Comparison of ENCODE assay signal across 16 cellular contexts in genomic region chr6:403659-404655, GRCh38. TPM values are rescaled to one million over a fixed set of nuclear protein-coding genes. Genes with fewer than 3 reads are reported as not detected.
DNase-seq lines count a peak whose midpoint lies in the region; ATAC-seq and TF ChIP-seq lines count a peak whose summit lies in the region.
"Had no signal": no experiment of that assay in that cellular context is flagged by ENCODE, and none has a peak within 500 bp of the region (broad histone marks: within the 10 kb centered on the region; RNA-seq: fewer than 3 reads in every experiment).

No MANE protein-coding gene starts in this region.

- H3K27ac ChIP-seq in CD8-positive, alpha-beta T cell (ENCODE audit: low read depth, low read length): no peak overlapping the region
- H3K27ac ChIP-seq in OCI-LY3 (ENCODE audit: low read length) (peak overlapping the region; percentile 83), spleen (peak overlapping the region in 6 of 8 donors; percentile 21 to 74 (median 40))
- H3K27ac ChIP-seq: parathyroid adenoma, RWPE1, thyroid gland had no signal

- no peak for TF ChIP-seq POLR2A in spleen (IDR thresholded peaks at IDR 0.05)

- intact Hi-C loops in CD8-positive, alpha-beta T cell (cut with DNase I, micrococcal nuclease): no loop called here
- intact Hi-C loops in spleen (cut with DNase I; ENCODE audit: low total_unique reads): no loop called here

- H3K9me3 ChIP-seq in CD8-positive, alpha-beta T cell (ENCODE audit: low read length): no peaks in the 10 kb centered on the region
- H3K9me3 ChIP-seq in OCI-LY3 (ENCODE audit: insufficient read depth, low read length) (no peaks in the 10 kb centered on the region), spleen (no peaks in the 10 kb centered on the region)
- H3K9me3 ChIP-seq: thyroid gland had no signal

- TF ChIP-seq CTCF in CD8-positive, alpha-beta T cell (IDR thresholded peaks at IDR 0.05): no peak
- TF ChIP-seq CTCF in OCI-LY3 (IDR thresholded peaks at IDR 0.05; ENCODE audit: low read depth, low read length) (no peak), spleen (IDR thresholded peaks at IDR 0.05 in 8 of 11, conservative IDR thresholded peaks at IDR 0.05 in 3 of 11) (no peak)

- peaks cover 31% of the 10 kb centered on the region for H3K4me1 ChIP-seq in CD8-positive, alpha-beta T cell (ENCODE audit: insufficient read depth, low read length)
- H3K4me1 ChIP-seq in OCI-LY3 (ENCODE audit: low read length): peaks cover 96% of the 10 kb centered on the region
- peaks cover 0 to 79% (median 36%) of the 10 kb centered on the region in 6 donors for H3K4me1 ChIP-seq in spleen
- H3K4me1 ChIP-seq: parathyroid adenoma, thyroid gland had no signal

- peaks cover 46% of the 10 kb centered on the region for H3K36me3 Mint-ChIP-seq in CD8-positive, alpha-beta T cell
- peaks cover 61 to 90% of the 10 kb centered on the region in 2 donors for H3K36me3 Mint-ChIP-seq in activated T-cell treated with anti-CD3 and anti-CD28 coated beads, Interleukin-2, amount 50 U/mL, for 72 hours (ENCODE audit: insufficient read depth in 2 of 2)

- no peak for ATAC-seq in CD8-positive, alpha-beta T cell
- ATAC-seq in activated T-cell treated with anti-CD3 and anti-CD28 coated beads, Interleukin-2, amount 50 U/mL, for 72 hours (replicated peaks in 1 of 2): peak; percentile 21 to 42
- ATAC-seq in left lobe of liver: no peak
- no peak for ATAC-seq in HG03045 (IDR thresholded peaks at IDR 0.05; ENCODE audit: unreplicated experiment)

- POLR2A ChIA-PET in CD8-positive, alpha-beta T cell (lab: Charles Lee): interaction anchor here (0.9 to 3.1 kb wide), 2 partner anchors 8 to 11 kb away, joined by 3 to 22 read pairs; partner anchors contain the start of gene IRF4

- H3K27me3 Mint-ChIP-seq in CD8-positive, alpha-beta T cell (ENCODE audit: low read depth): no peaks in the 10 kb centered on the region
- no peaks in the 10 kb centered on the region for H3K27me3 Mint-ChIP-seq in activated T-cell treated with anti-CD3 and anti-CD28 coated beads, Interleukin-2, amount 50 U/mL, for 72 hours (ENCODE audit: low read depth)

- peak overlapping the region; percentile 14 for H3K4me3 ChIP-seq in CD8-positive, alpha-beta T cell (ENCODE audit: low read depth, low read length)
- H3K4me3 ChIP-seq in OCI-LY3 (ENCODE audit: low read length) (peak overlapping the region; percentile 41), spleen (peak overlapping the region in 1 of 8 donors; percentile 18)
- H3K4me3 ChIP-seq: lung, thyroid gland had no signal

- no peak overlapping the region for H3K9ac ChIP-seq in OCI-LY3 (ENCODE audit: low read length)
- H3K9ac ChIP-seq: parathyroid adenoma had no signal

- H3K36me3 ChIP-seq in CD8-positive, alpha-beta T cell (ENCODE audit: insufficient read depth, low read length): no peaks in the 10 kb centered on the region
- peaks cover 93% of the 10 kb centered on the region for H3K36me3 ChIP-seq in OCI-LY3 (replicated peaks; ENCODE audit: low read depth, low read length)
- peaks cover 0 to 80% (median 9%) of the 10 kb centered on the region in 6 donors for H3K36me3 ChIP-seq in spleen
- H3K36me3 ChIP-seq: thyroid gland had no signal

- WGBS in spleen, 5 donors: 67 to 76% (median 69%) methylated on average over 19 of the region's 19 CpGs

- H3K27ac Mint-ChIP-seq in CD8-positive, alpha-beta T cell: peak overlapping the region; percentile 88
- peak overlapping the region; percentile 97 for H3K27ac Mint-ChIP-seq in activated T-cell treated with anti-CD3 and anti-CD28 coated beads, Interleukin-2, amount 50 U/mL, for 72 hours

- no peaks in the 10 kb centered on the region for H3K27me3 ChIP-seq in CD8-positive, alpha-beta T cell (ENCODE audit: insufficient read depth, low read length)
- H3K27me3 ChIP-seq in OCI-LY3 (ENCODE audit: low read depth, low read length): no peaks in the 10 kb centered on the region
- no peaks in the 10 kb centered on the region for H3K27me3 ChIP-seq in spleen (replicated peaks in 1 of 7)
- H3K27me3 ChIP-seq: thyroid gland had no signal

- peaks cover 96% of the 10 kb centered on the region for H4K20me1 ChIP-seq in OCI-LY3 (ENCODE audit: insufficient read depth, low read length)

- no peaks in the 10 kb centered on the region for H3K9me3 Mint-ChIP-seq in CD8-positive, alpha-beta T cell
- no peaks in the 10 kb centered on the region for H3K9me3 Mint-ChIP-seq in activated T-cell treated with anti-CD3 and anti-CD28 coated beads, Interleukin-2, amount 50 U/mL, for 72 hours

- peak overlapping the region; percentile 79 for H3K4me3 Mint-ChIP-seq in CD8-positive, alpha-beta T cell
- peak overlapping the region; percentile 83 to 92 for H3K4me3 Mint-ChIP-seq in activated T-cell treated with anti-CD3 and anti-CD28 coated beads, Interleukin-2, amount 50 U/mL, for 72 hours
- H3K4me3 Mint-ChIP-seq: H9 had no signal

- DNase-seq in CD8-positive, alpha-beta T cell: peak in 2 of 7 experiments; percentile 25 to 34
- DNase-seq in activated T-cell treated with anti-CD3 and anti-CD28 coated beads, Interleukin-2, amount 50 U/mL, for 72 hours: peak; percentile 54 to 70
- DNase-seq in spleen (peak; percentile 75), left lobe of liver (ENCODE audit: low spot score) (no peak), T1000 (lab: John Stamatoyannopoulos, UW) (no peak), RKO (ENCODE audit: low spot score) (no peak)
- DNase-seq: amniotic stem cell, GF-D8, H9, NCI-H2171, thyroid gland had no signal

- peaks cover 84% of the 10 kb centered on the region for H3K79me2 ChIP-seq in OCI-LY3 (ENCODE audit: low read length)
- H3K79me2 ChIP-seq: parathyroid adenoma had no signal

- no peak overlapping the region for H2AFZ ChIP-seq in OCI-LY3 (ENCODE audit: low read depth, low read length)
- H2AFZ ChIP-seq: parathyroid adenoma had no signal

- peak overlapping the region; percentile 68 for H3K4me2 ChIP-seq in OCI-LY3 (ENCODE audit: low read length)

- CTCF ChIA-PET in CD8-positive, alpha-beta T cell (lab: Charles Lee): interaction anchor here (1.0 to 2.2 kb wide), 5 partner anchors 9 to 121 kb away, joined by 3 to 10 read pairs (median 4); partner anchors contain the start of gene IRF4

- H3K4me1 Mint-ChIP-seq in CD8-positive, alpha-beta T cell (ENCODE audit: low read depth): peaks cover 34% of the 10 kb centered on the region
- peaks cover 98% of the 10 kb centered on the region for H3K4me1 Mint-ChIP-seq in activated T-cell treated with anti-CD3 and anti-CD28 coated beads, Interleukin-2, amount 50 U/mL, for 72 hours (ENCODE audit: low read depth)

RNA-seq across cellular contexts. Expression of gene IRF4, which starts 12.4 kb away (rescaled TPM):
- 10 to 100 TPM; 24.7 to 25.6 TPM for total RNA-seq in CD8-positive, alpha-beta T cell
- 100 to 1,000 TPM; 554 to 602 TPM for total RNA-seq in activated T-cell treated with anti-CD3 and anti-CD28 coated beads, Interleukin-2, amount 50 U/mL, for 72 hours
- total RNA-seq in spleen (10 to 100 TPM; 39.2 to 91.3 (median 52.0) TPM), left lobe of liver (1.7 TPM)
- polyA plus RNA-seq in spleen: 10 to 100 TPM in 2 of 3 donors, 1 to 10 TPM in 1; 8.7 to 11.9 (median 11.2) TPM

Comparison
In these comparisons a context has a peak if more than half of its experiments do, and no peak if none do; other contexts are left out.
1. ATAC-seq: peak in activated T-cell treated with anti-CD3 and anti-CD28 coated beads, Interleukin-2, amount 50 U/mL, for 72 hours (2 of 2); none in CD8-positive, alpha-beta T cell (single experiment), left lobe of liver (single experiment) and HG03045 (single experiment).
2. DNase-seq: peak in activated T-cell treated with anti-CD3 and anti-CD28 coated beads, Interleukin-2, amount 50 U/mL, for 72 hours (2 of 2) and spleen (single experiment); none in left lobe of liver (single experiment), T1000 (single experiment) and RKO (single experiment).
3. RNA of gene IRF4, which starts 12.4 kb away (total RNA-seq): 554 to 602 TPM in activated T-cell treated with anti-CD3 and anti-CD28 coated beads, Interleukin-2, amount 50 U/mL, for 72 hours; 39.2 to 91.3 TPM in spleen, 24.7 to 25.6 TPM in CD8-positive, alpha-beta T cell and 1.7 TPM in left lobe of liver (single experiment); every median in the first group is over 4 times any median in the second.